8 cellular contexts compared by ENCODE assay signal in the genomic region with DNA sequence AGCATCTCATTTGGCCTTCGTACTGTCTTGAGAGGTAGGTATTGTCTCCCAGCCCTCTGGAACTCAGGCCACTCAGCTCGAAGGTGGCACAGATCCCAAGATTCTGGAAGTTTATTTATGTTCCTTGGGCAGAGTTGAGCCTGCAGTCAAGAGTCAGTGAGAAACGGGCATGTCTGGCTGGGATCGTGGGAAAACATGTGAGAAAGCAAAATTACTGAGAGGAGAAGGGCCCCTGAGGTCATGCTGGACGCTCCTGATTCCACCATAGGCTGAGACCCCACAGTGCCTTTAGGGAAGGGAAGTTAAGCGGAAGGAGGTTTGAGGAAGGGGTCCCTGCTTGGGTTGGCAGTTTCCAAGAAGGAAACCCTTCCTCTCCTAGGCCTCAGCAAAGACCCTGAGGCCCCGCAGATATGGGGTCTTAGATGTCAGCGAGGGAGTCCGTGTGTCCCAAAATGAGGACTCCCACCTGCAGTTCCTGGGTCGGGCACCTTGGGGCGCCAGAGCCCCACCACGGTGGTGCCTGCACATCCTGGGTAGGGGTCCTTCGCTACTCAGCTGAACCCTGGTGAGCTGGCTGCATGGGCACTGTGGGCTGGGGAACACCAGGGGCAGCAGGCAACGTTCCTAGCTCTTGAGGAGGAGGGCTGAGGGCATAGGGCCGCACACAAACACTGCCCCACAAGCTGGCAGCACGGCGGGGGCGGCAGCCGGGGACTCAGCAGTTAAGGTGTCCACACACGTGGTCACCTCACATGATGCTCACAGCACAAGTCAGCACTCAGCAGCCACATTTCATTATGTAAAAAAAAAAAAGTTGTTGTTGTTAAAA. TPM values are rescaled to one million over a fixed set of nuclear protein-coding genes. Genes with fewer than 3 reads are reported as not detected.
DNase-seq lines count a peak whose midpoint lies in the region; ATAC-seq and TF ChIP-seq lines count a peak whose summit lies in the region.

No MANE protein-coding gene starts in this region.

- intact Hi-C loops in activated B cell treated with CpG ODN at 0.5 μM for 24 hours (cut with micrococcal nuclease): loop anchor here (1.0 kb wide), 1 partner anchor 84 kb away; no protein-coding TSS in a partner anchor
- intact Hi-C loops in prostate gland (cut with DNase I): no loop called here

- no peaks in the 10 kb centered on the region for H3K27me3 ChIP-seq in prostate gland (replicated peaks; ENCODE audit: insufficient read depth)

- H3K4me3 ChIP-seq in fibroblast of mammary gland (ENCODE audit: control insufficient read depth, low read depth, low read length): no peak overlapping the region
- no peak overlapping the region for H3K4me3 ChIP-seq in prostate gland

- H3K4me1 Mint-ChIP-seq in activated B cell treated with CpG ODN at 0.5 μM for 24 hours: peaks cover 3% of the 10 kb centered on the region

- POLR2A ChIA-PET in activated B cell treated with CpG ODN at 0.5 μM for 24 hours (lab: Charles Lee): interaction anchor here (0.7 kb wide), 1 partner anchor 80 kb away, joined by 3 read pairs; no protein-coding TSS in a partner anchor

- peak overlapping the region; percentile 37 to 53 for H3K27ac ChIP-seq in prostate gland

- peak; percentile 75 for DNase-seq in activated effector memory CD4-positive, alpha-beta T cell treated with anti-CD3 and anti-CD28 coated beads, Interleukin-2, amount 50 U/mL, for 16 hours
- no peak for DNase-seq in activated effector memory CD4-positive, alpha-beta T cell treated with Interleukin-2 at 50 U/mL for 16 hours
- DNase-seq in activated B cell treated with CpG ODN at 0.5 μM for 24 hours: no peak
- peak; percentile 53 for DNase-seq in fibroblast of mammary gland (ENCODE audit: low read depth)
- peak; percentile 47 for DNase-seq in prostate gland (ENCODE audit: low spot score)
- no peak for DNase-seq in inferior parietal cortex (ENCODE audit: extremely low spot score)
- DNase-seq in SIG-M5 (lab: John Stamatoyannopoulos, UW): no peak

- no peak for TF ChIP-seq CTCF in activated B cell treated with CpG ODN at 0.5 μM for 24 hours (IDR thresholded peaks at IDR 0.05)
- peak; percentile 47 for TF ChIP-seq CTCF in fibroblast of mammary gland (conservative IDR thresholded peaks at IDR 0.05; ENCODE audit: control insufficient read depth, insufficient read depth, low read depth, low read length)
- TF ChIP-seq CTCF in prostate gland (IDR thresholded peaks at IDR 0.05): peak in 3 of 4 experiments; percentile 21 to 46 (median 33)

- H3K4me3 Mint-ChIP-seq in activated B cell treated with CpG ODN at 0.5 μM for 24 hours: no peak overlapping the region

- no peaks in the 10 kb centered on the region for H3K9me3 Mint-ChIP-seq in activated B cell treated with CpG ODN at 0.5 μM for 24 hours

- peaks cover 18 to 28% of the 10 kb centered on the region in 2 donors for H3K36me3 ChIP-seq in prostate gland

- peak overlapping the region; percentile 13 for H3K27ac Mint-ChIP-seq in activated B cell treated with CpG ODN at 0.5 μM for 24 hours

- peaks cover 9% of the 10 kb centered on the region for H3K27me3 Mint-ChIP-seq in activated B cell treated with CpG ODN at 0.5 μM for 24 hours

- ATAC-seq in activated B cell treated with CpG ODN at 0.5 μM for 24 hours (ENCODE audit: low read depth): no peak
- no peak for ATAC-seq in GM21529 (IDR thresholded peaks at IDR 0.05; ENCODE audit: unreplicated experiment)

- TF ChIP-seq POLR2A in prostate gland (IDR thresholded peaks at IDR 0.05): no peak

- 47% methylated on average over 20 of the region's 20 CpGs for WGBS in prostate gland

- CTCF ChIA-PET in activated B cell treated with CpG ODN at 0.5 μM for 24 hours (lab: Charles Lee): interaction anchor here (0.8 to 13.6 kb wide), 4 partner anchors 10 to 86 kb away, joined by 3 to 215 read pairs (median 3); no protein-coding TSS in a partner anchor

- peaks cover 10% of the 10 kb centered on the region for H3K36me3 Mint-ChIP-seq in activated B cell treated with CpG ODN at 0.5 μM for 24 hours (ENCODE audit: low read depth)

- no peaks in the 10 kb centered on the region for H3K9me3 ChIP-seq in prostate gland

- H3K4me1 ChIP-seq in prostate gland (replicated peaks): no peaks in the 10 kb centered on the region

RNA-seq across cellular contexts. Expression of gene SEMA4A, which starts 12.3 kb away (rescaled TPM):
- total RNA-seq in activated B cell treated with CpG ODN at 0.5 μM for 24 hours (7.0 and 7.4 TPM in 2 replicates), prostate gland (10 to 100 TPM; 22.9 to 44.9 TPM)

RNA-seq across cellular contexts. Expression of gene LMNA, which starts 26.6 kb away (rescaled TPM):
- total RNA-seq in activated B cell treated with CpG ODN at 0.5 μM for 24 hours: 40.4 and 47.5 TPM in 2 replicates
- 100 to 1,000 TPM; 227 to 265 TPM for total RNA-seq in prostate gland

RNA-seq across cellular contexts. Expression of gene SLC25A44, which starts 52.8 kb away (rescaled TPM):
- total RNA-seq in activated B cell treated with CpG ODN at 0.5 μM for 24 hours (17.9 and 26.4 TPM in 2 replicates), prostate gland (10 to 100 TPM; 14.2 to 16.5 TPM)

RNA-seq across cellular contexts. Expression of gene MEX3A, which starts 58.8 kb away (rescaled TPM):
- 0.39 and 0.47 TPM in 2 replicates for total RNA-seq in activated B cell treated with CpG ODN at 0.5 μM for 24 hours
- total RNA-seq in prostate gland: 1 to 10 TPM; 3.3 to 5.7 TPM

Comparison
In these comparisons a context has a peak if more than half of its experiments do, and no peak if none do; other contexts are left out.
1. DNase-seq: peak in activated effector memory CD4-positive, alpha-beta T cell treated with anti-CD3 and anti-CD28 coated beads, Interleukin-2, amount 50 U/mL, for 16 hours (single experiment), fibroblast of mammary gland (single experiment) and prostate gland (single experiment); none in activated effector memory CD4-positive, alpha-beta T cell treated with Interleukin-2 at 50 U/mL for 16 hours (single experiment), activated B cell treated with CpG ODN at 0.5 μM for 24 hours (single experiment), inferior parietal cortex (single experiment) and SIG-M5 (single experiment).